In the genomic region with DNA sequence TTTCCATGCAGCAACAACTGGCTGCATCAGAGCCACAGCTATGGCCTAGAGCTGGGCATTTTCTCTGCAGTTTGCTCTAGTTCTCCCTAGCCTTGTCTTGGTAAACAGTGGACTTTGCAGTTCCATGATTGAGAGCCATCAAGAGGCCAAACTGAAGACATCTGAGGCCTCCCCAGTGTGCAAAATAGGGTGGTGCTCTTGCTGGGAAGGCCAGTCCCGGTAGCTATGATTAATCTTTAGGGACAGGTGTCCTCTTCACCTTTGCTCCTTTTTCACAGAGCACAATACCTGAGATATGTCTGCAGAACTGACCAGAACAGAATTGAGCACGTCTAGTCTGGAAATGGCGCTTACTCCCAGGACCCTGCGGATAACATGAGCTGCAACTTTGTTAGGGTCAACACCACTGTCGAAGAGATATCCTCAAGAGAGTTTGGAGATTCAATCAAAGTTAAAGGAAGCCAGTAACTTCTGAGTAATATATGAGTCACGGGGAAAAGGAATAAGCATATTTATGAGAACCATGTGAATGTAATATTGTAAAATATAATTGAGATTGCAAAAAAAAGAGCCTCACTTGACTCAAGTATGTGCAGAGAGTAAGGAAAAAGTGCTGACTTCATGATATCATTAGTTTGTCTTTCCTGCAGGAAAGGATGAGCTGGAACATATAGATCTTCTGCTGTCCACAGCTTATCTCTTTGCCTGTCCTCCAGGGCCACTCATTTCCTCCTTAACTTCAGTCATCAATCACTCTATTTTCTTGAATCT, we compare ENCODE assay signal across 14 cellular contexts.
DNase-seq lines count a peak whose midpoint lies in the region; ATAC-seq, FAIRE-seq and TF ChIP-seq lines count a peak whose summit lies in the region.
"Had no signal": no experiment of that assay in that cellular context is flagged by ENCODE, and none has a peak within 500 bp of the region (broad histone marks: within the 10 kb centered on the region; RNA-seq: fewer than 3 reads in every experiment).

No MANE protein-coding gene starts in this region.

- H2BK120ac ChIP-seq in mesenchymal stem cell (ENCODE audit: low read depth, low read length) = peak overlapping the region; percentile 21

- H3K4ac ChIP-seq in mesenchymal stem cell (ENCODE audit: low read depth in 1 of 2, low read length in 2 of 2) = peak overlapping the region; percentile 13 to 46

- ATAC-seq in HG02571 (IDR thresholded peaks at IDR 0.05; ENCODE audit: unreplicated experiment) (no peak), HG02623 (IDR thresholded peaks at IDR 0.05; ENCODE audit: unreplicated experiment) (no peak)
- ATAC-seq: upper lobe of right lung had no signal

- no peak overlapping the region for H3K4me3 Mint-ChIP-seq in T-helper 2 cell treated with Interferon-gamma antibody and Interleukin-4, amounts not matched to agents 5 μg/mL and 100 μg/mL, for 36 hours
- H3K4me3 Mint-ChIP-seq in endodermal cell = no peak overlapping the region
- H3K4me3 Mint-ChIP-seq: CD14-positive monocyte had no signal

- H3K4me1 Mint-ChIP-seq in T-helper 2 cell treated with Interferon-gamma antibody and Interleukin-4, amounts not matched to agents 5 μg/mL and 100 μg/mL, for 36 hours (ENCODE audit: low read depth) = peaks cover 15% of the 10 kb centered on the region
- peaks cover 11% of the 10 kb centered on the region for H3K4me1 Mint-ChIP-seq in endodermal cell
- H3K4me1 Mint-ChIP-seq: CD14-positive monocyte had no signal

- TF ChIP-seq CTCF in cardiac fibroblast (IDR thresholded peaks at IDR 0.05; ENCODE audit: low read depth, low read length) = no peak
- TF ChIP-seq CTCF in endodermal cell (conservative IDR thresholded peaks at IDR 0.05) = no peak

- H4K8ac ChIP-seq in mesenchymal stem cell (ENCODE audit: low read length) = peak overlapping the region; percentile 12

- FAIRE-seq in HTR-8/SVneo (lab: Jason Lieb, UNC) = no peak

- no peak overlapping the region for H2BK5ac ChIP-seq in mesenchymal stem cell (ENCODE audit: low read depth, low read length, poor library complexity, severe bottlenecking)

- peaks cover 8% of the 10 kb centered on the region for H3K79me1 ChIP-seq in mesenchymal stem cell (replicated peaks; ENCODE audit: low read length, poor library complexity, severe bottlenecking)

- peak overlapping the region; percentile 46 to 71 for H3K18ac ChIP-seq in mesenchymal stem cell (ENCODE audit: low read depth in 1 of 2, low read length in 2 of 2)

- H3K27ac ChIP-seq in mesenchymal stem cell (ENCODE audit: low read length, poor library complexity, severe bottlenecking) (peak overlapping the region; percentile 8), endodermal cell (ENCODE audit: low read depth, low read length) (no peak overlapping the region)
- H3K27ac ChIP-seq: upper lobe of right lung had no signal

- H2BK12ac ChIP-seq in mesenchymal stem cell (ENCODE audit: low read length in 2 of 2) = peak overlapping the region; percentile 65 to 70

- no peaks in the 10 kb centered on the region for H3K36me3 Mint-ChIP-seq in T-helper 2 cell treated with Interferon-gamma antibody and Interleukin-4, amounts not matched to agents 5 μg/mL and 100 μg/mL, for 36 hours (ENCODE audit: low read depth)
- H3K36me3 Mint-ChIP-seq in endodermal cell (ENCODE audit: low read depth) = no peaks in the 10 kb centered on the region
- H3K36me3 Mint-ChIP-seq: CD14-positive monocyte had no signal

- H3K27me3 ChIP-seq in mesenchymal stem cell (ENCODE audit: control insufficient read depth in 1 of 2, insufficient read depth in 1 of 2, low read length in 2 of 2) (no peaks in the 10 kb centered on the region), endodermal cell (ENCODE audit: control insufficient read depth, insufficient read depth, low read length, poor library complexity, severe bottlenecking) (no peaks in the 10 kb centered on the region)
- H3K27me3 ChIP-seq: upper lobe of right lung had no signal

- H3K4me3 ChIP-seq in cardiac fibroblast (replicated peaks in 1 of 2; ENCODE audit: low read depth in 2 of 2, low read length in 2 of 2) = no peak overlapping the region
- H3K4me3 ChIP-seq in mesenchymal stem cell (ENCODE audit: insufficient read depth in 1 of 2, low read depth in 1 of 2, low read length in 2 of 2) = peak overlapping the region in 1 of 2 experiments; percentile 51
- H3K4me3 ChIP-seq in endodermal cell (ENCODE audit: low read length) = no peak overlapping the region
- H3K4me3 ChIP-seq: skin epidermis, upper lobe of right lung had no signal

- H3K36me3 ChIP-seq in mesenchymal stem cell (ENCODE audit: control insufficient read depth in 1 of 2, insufficient read depth in 2 of 2, low read depth in 1 of 2, low read length in 2 of 2) (no peaks in the 10 kb centered on the region), endodermal cell (ENCODE audit: control insufficient read depth, insufficient read depth, low read length) (no peaks in the 10 kb centered on the region)
- H3K36me3 ChIP-seq: upper lobe of right lung had no signal

- DNase-seq in Ammon's horn (ENCODE audit: low spot score) (peak; percentile 0), HTR-8/SVneo (ENCODE audit: insufficient read length, low spot score) (peak; percentile 21), cardiac fibroblast (ENCODE audit: low read depth in 2 of 2) (peak; percentile 29 to 75), mesenchymal stem cell (peak; percentile 81), endodermal cell (no peak)
- no peak for DNase-seq in T-helper 2 cell treated with Interferon-gamma antibody and Interleukin-4, amounts not matched to agents 5 μg/mL and 100 μg/mL, for 36 hours (ENCODE audit: low spot score)
- DNase-seq: effector memory CD4-positive, alpha-beta T cell; KG1; T-helper 9 cell; upper lobe of right lung had no signal

- H3K9me3 ChIP-seq in mesenchymal stem cell (ENCODE audit: control insufficient read depth, low read length) = no peaks in the 10 kb centered on the region
- H3K9me3 ChIP-seq in endodermal cell (ENCODE audit: control insufficient read depth, low read length) = no peaks in the 10 kb centered on the region
- H3K9me3 ChIP-seq: upper lobe of right lung had no signal

- H3K4me2 ChIP-seq in mesenchymal stem cell (ENCODE audit: low read length, poor library complexity, severe bottlenecking) = no peak overlapping the region

- H3K27me3 Mint-ChIP-seq in T-helper 2 cell treated with Interferon-gamma antibody and Interleukin-4, amounts not matched to agents 5 μg/mL and 100 μg/mL, for 36 hours (ENCODE audit: low read depth) = no peaks in the 10 kb centered on the region
- H3K27me3 Mint-ChIP-seq in endodermal cell (ENCODE audit: insufficient read depth) = no peaks in the 10 kb centered on the region

- peak overlapping the region; percentile 64 for H4K91ac ChIP-seq in mesenchymal stem cell (ENCODE audit: low read length)

- H2AK5ac ChIP-seq in mesenchymal stem cell (ENCODE audit: low read length, severe bottlenecking) = no peak overlapping the region

- H3K9ac ChIP-seq in mesenchymal stem cell (ENCODE audit: low read length) = peak overlapping the region; percentile 43
- H3K9ac ChIP-seq in endodermal cell (ENCODE audit: extremely low read depth, low read length, poor library complexity, severe bottlenecking) = no peak overlapping the region

- no peak overlapping the region for H3K14ac ChIP-seq in mesenchymal stem cell (ENCODE audit: low read length in 2 of 2)

- H3K4me1 ChIP-seq in mesenchymal stem cell (ENCODE audit: control insufficient read depth, insufficient read depth, low read depth, low read length) (peaks cover 4% of the 10 kb centered on the region), endodermal cell (ENCODE audit: control insufficient read depth, insufficient read depth, low read length) (peaks cover 4% of the 10 kb centered on the region)
- H3K4me1 ChIP-seq: upper lobe of right lung had no signal

- no peak overlapping the region for H2AFZ ChIP-seq in mesenchymal stem cell (ENCODE audit: low read depth, low read length)

- H3K9me3 Mint-ChIP-seq in T-helper 2 cell treated with Interferon-gamma antibody and Interleukin-4, amounts not matched to agents 5 μg/mL and 100 μg/mL, for 36 hours = no peaks in the 10 kb centered on the region
- no peaks in the 10 kb centered on the region for H3K9me3 Mint-ChIP-seq in endodermal cell

- no peak overlapping the region for H3K27ac Mint-ChIP-seq in T-helper 2 cell treated with Interferon-gamma antibody and Interleukin-4, amounts not matched to agents 5 μg/mL and 100 μg/mL, for 36 hours
- no peak overlapping the region for H3K27ac Mint-ChIP-seq in endodermal cell
- H3K27ac Mint-ChIP-seq: CD14-positive monocyte had no signal

- 22% methylated on average over 6 of the region's 6 CpGs for WGBS in mesenchymal stem cell
- WGBS in endodermal cell (ENCODE audit: insufficient coverage in 1 of 2, insufficient read length in 1 of 2), 2 experiments = 95 to 100% methylated on average over 6 of the region's 6 CpGs

- H3K23ac ChIP-seq in mesenchymal stem cell (ENCODE audit: low read length in 2 of 2) = no peak overlapping the region

- H2BK15ac ChIP-seq in mesenchymal stem cell (ENCODE audit: low read depth, poor library complexity, severe bottlenecking) = no peak overlapping the region

Comparison
In these comparisons a context has a peak if more than half of its experiments do, and no peak if none do; other contexts are left out.
1. DNase-seq: peak in Ammon's horn (single experiment), HTR-8/SVneo (single experiment), cardiac fibroblast (2 of 2) and mesenchymal stem cell (single experiment); none in T-helper 2 cell treated with Interferon-gamma antibody and Interleukin-4, amounts not matched to agents 5 μg/mL and 100 μg/mL, for 36 hours (single experiment) and endodermal cell (single experiment).